ENCODE assay signal across 18 cellular contexts in genomic region chr2:218536804-218537494, GRCh38. TPM values are rescaled to one million over a fixed set of nuclear protein-coding genes. Genes with fewer than 3 reads are reported as not detected.
A peak's percentile ranks its signal among the peaks of the same experiment; 100 is the strongest.
DNase-seq lines count a peak whose midpoint lies in the region; ATAC-seq, FAIRE-seq and TF ChIP-seq lines count a peak whose summit lies in the region.
"Had no signal": no experiment of that assay in that cellular context is flagged by ENCODE, and none has a peak within 500 bp of the region (broad histone marks: within the 10 kb centered on the region; RNA-seq: fewer than 3 reads in every experiment).

No MANE protein-coding gene starts in this region.

- FAIRE-seq in H54 (lab: Jason Lieb, UNC), result peak; percentile 62

- H3K4me2 ChIP-seq in neural progenitor cell, result no peak overlapping the region

- no peak overlapping the region for H3K27ac ChIP-seq in neural progenitor cell

- DNase-seq in H54 (ENCODE audit: insufficient read length, low spot score), result no peak
- DNase-seq in NCI-H69 (lab: John Stamatoyannopoulos, UW), result peak; percentile 9
- peak; percentile 6 for DNase-seq in dermis blood vessel endothelial cell
- DNase-seq in neural progenitor cell (ENCODE audit: low spot score), result no peak
- DNase-seq in activated naive CD4-positive, alpha-beta T cell treated with Interleukin-2 at 50 U/mL for 16 hours, result no peak
- DNase-seq: CD4-positive, alpha-beta T cell; DMS79 treated with DMSO at 0.1 percent for 48 hours; H7; NCI-H1092 treated with DMSO at 0.1 percent for 48 hours; NCI-H1694; NCI-H345; SHP77 had no signal

- no peaks in the 10 kb centered on the region for H3K27me3 Mint-ChIP-seq in neural progenitor cell (ENCODE audit: insufficient read depth, low read depth)
- H3K27me3 Mint-ChIP-seq: B cell; CD4-positive, alpha-beta T cell; IgD-negative memory B cell had no signal

- no peak overlapping the region for H2AFZ ChIP-seq in neural progenitor cell (replicated peaks)

- H3K9me3 ChIP-seq in neural progenitor cell (ENCODE audit: low read depth), result no peaks in the 10 kb centered on the region

- no peaks in the 10 kb centered on the region for H3K27me3 ChIP-seq in neural progenitor cell

- no peak for TF ChIP-seq POLR2A in H54 (IDR thresholded peaks at IDR 0.05; ENCODE audit: low read depth, low read length)

- no peaks in the 10 kb centered on the region for H3K4me1 Mint-ChIP-seq in neural progenitor cell
- H3K4me1 Mint-ChIP-seq: B cell, IgD-negative memory B cell had no signal

- no peak overlapping the region for H3K4me3 ChIP-seq in neural progenitor cell

- peaks cover 29% of the 10 kb centered on the region for H3K36me3 Mint-ChIP-seq in neural progenitor cell

- ATAC-seq in GM18868 (IDR thresholded peaks at IDR 0.05; ENCODE audit: unreplicated experiment), result no peak
- ATAC-seq in GM21390 (IDR thresholded peaks at IDR 0.05; ENCODE audit: unreplicated experiment), result no peak
- ATAC-seq: Panc1, SK-N-SH treated with all-trans-retinoic acid at 6 μM for 48 hours had no signal

- H3K79me2 ChIP-seq in neural progenitor cell (ENCODE audit: low read depth), result no peaks in the 10 kb centered on the region

- no peaks in the 10 kb centered on the region for H3F3A ChIP-seq in neural progenitor cell (ENCODE audit: low read depth)

- no peak overlapping the region for H3K27ac Mint-ChIP-seq in neural progenitor cell
- H3K27ac Mint-ChIP-seq: B cell; CD4-positive, alpha-beta T cell had no signal

- H4K20me1 ChIP-seq in neural progenitor cell (ENCODE audit: low read depth), result peaks cover 8% of the 10 kb centered on the region

- peaks cover 11% of the 10 kb centered on the region for H3K36me3 ChIP-seq in neural progenitor cell

- no peak for TF ChIP-seq CTCF in neural progenitor cell (IDR thresholded peaks at IDR 0.05)

- H3K4me3 Mint-ChIP-seq in neural progenitor cell, result no peak overlapping the region
- H3K4me3 Mint-ChIP-seq: B cell; CD4-positive, alpha-beta T cell; IgD-negative memory B cell had no signal

- H3K9me3 Mint-ChIP-seq in neural progenitor cell, result no peaks in the 10 kb centered on the region
- H3K9me3 Mint-ChIP-seq: CD4-positive, alpha-beta T cell; IgD-negative memory B cell had no signal

- peak overlapping the region; percentile 8 for H3K9ac ChIP-seq in neural progenitor cell

- H3K4me1 ChIP-seq in neural progenitor cell, result no peaks in the 10 kb centered on the region

RNA-seq across cellular contexts. Expression of gene USP37, which starts 31.2 kb away (rescaled TPM):
- 15.0 and 19.4 TPM in 2 replicates for total RNA-seq in dermis blood vessel endothelial cell
- total RNA-seq in neural progenitor cell (ENCODE audit: low replicate concordance), result 21.0 and 35.1 TPM in 2 replicates

RNA-seq across cellular contexts. Expression of gene CNOT9, which starts 31.7 kb away (rescaled TPM):
- total RNA-seq in dermis blood vessel endothelial cell (56.4 and 57.3 TPM in 2 replicates), neural progenitor cell (ENCODE audit: low replicate concordance) (85.0 and 87.1 TPM in 2 replicates)

Comparison
In these comparisons a context has a peak if more than half of its experiments do, and no peak if none do; other contexts are left out.
1. DNase-seq: peak in NCI-H69 (single experiment) and dermis blood vessel endothelial cell (single experiment); none in H54 (single experiment), neural progenitor cell (single experiment) and activated naive CD4-positive, alpha-beta T cell treated with Interleukin-2 at 50 U/mL for 16 hours (single experiment).